ENCODE assay signal across 15 cellular contexts in genomic region chr1:4650981-4651380, GRCh38. TPM values are rescaled to one million over a fixed set of nuclear protein-coding genes. Genes with fewer than 3 reads are reported as not detected.
DNase-seq lines count a peak whose midpoint lies in the region; ATAC-seq and TF ChIP-seq lines count a peak whose summit lies in the region.
"Had no signal": no experiment of that assay in that cellular context is flagged by ENCODE, and none has a peak within 500 bp of the region (broad histone marks: within the 10 kb centered on the region; RNA-seq: fewer than 3 reads in every experiment).

No MANE protein-coding gene starts in this region.

- H3K4me3 ChIP-seq in OCI-LY3 (ENCODE audit: low read length) (peak overlapping the region; percentile 5), iPS-20b (ENCODE audit: low read length) (peak overlapping the region; percentile 18), upper lobe of right lung (no peak overlapping the region)
- H3K4me3 ChIP-seq: GM12878, MG63, SJCRH30 had no signal

- H3K27me3 ChIP-seq in OCI-LY3 (ENCODE audit: low read depth, low read length) = no peaks in the 10 kb centered on the region
- H3K27me3 ChIP-seq in iPS-20b (ENCODE audit: insufficient read depth, low read length) = peaks cover 57% of the 10 kb centered on the region
- H3K27me3 ChIP-seq in upper lobe of right lung = peaks cover 39% of the 10 kb centered on the region
- H3K27me3 ChIP-seq: SJCRH30 had no signal

- peak overlapping the region; percentile 2 for H2AFZ ChIP-seq in OCI-LY3 (ENCODE audit: low read depth, low read length)

- H3K4me1 ChIP-seq in OCI-LY3 (ENCODE audit: low read length) = peaks cover 31% of the 10 kb centered on the region
- H3K4me1 ChIP-seq in iPS-20b (ENCODE audit: insufficient read depth, low read length) = peaks cover 17% of the 10 kb centered on the region
- no peaks in the 10 kb centered on the region for H3K4me1 ChIP-seq in upper lobe of right lung
- H3K4me1 ChIP-seq: SJCRH30 had no signal

- no peaks in the 10 kb centered on the region for H3K79me2 ChIP-seq in OCI-LY3 (ENCODE audit: low read length)

- peak overlapping the region; percentile 55 for H3K4me2 ChIP-seq in OCI-LY3 (ENCODE audit: low read length)

- intact Hi-C loops in upper lobe of right lung (cut with DNase I) = no loop called here

- H4K20me1 ChIP-seq in OCI-LY3 (ENCODE audit: insufficient read depth, low read length) = no peaks in the 10 kb centered on the region

- H3K9me3 ChIP-seq in OCI-LY3 (ENCODE audit: insufficient read depth, low read length) (no peaks in the 10 kb centered on the region), iPS-20b (ENCODE audit: insufficient read depth, low read depth, low read length) (no peaks in the 10 kb centered on the region), upper lobe of right lung (no peaks in the 10 kb centered on the region)
- H3K9me3 ChIP-seq: MG63, SJCRH30 had no signal

- peak; percentile 54 for DNase-seq in ELF-1 (ENCODE audit: low read depth, low spot score)
- DNase-seq in upper lobe of right lung = peak; percentile 10
- no peak for DNase-seq in glomerular visceral epithelial cell (ENCODE audit: extremely low spot score)
- DNase-seq in activated CD8-positive, alpha-beta memory T cell treated with anti-CD3 and anti-CD28 coated beads for 24 hours = no peak
- DNase-seq in putamen (ENCODE audit: low spot score) = no peak
- DNase-seq: CD4-positive, alpha-beta memory T cell; Karpas-422; NCI-H1092; NCI-H2081 treated with DMSO at 0.1 percent for 48 hours; NCI-H524 treated with DMSO at 0.1 percent for 48 hours; SJCRH30 had no signal

- H3K9ac ChIP-seq in OCI-LY3 (ENCODE audit: low read length) (peak overlapping the region; percentile 28; the same call in 1 of the 2 replicates), iPS-20b (ENCODE audit: low read depth, low read length) (no peak overlapping the region)

- peak overlapping the region; percentile 11; the same call in 1 of the 2 replicates for H3K27ac ChIP-seq in OCI-LY3 (ENCODE audit: low read length)
- H3K27ac ChIP-seq in iPS-20b (ENCODE audit: low read length) = no peak overlapping the region
- no peak overlapping the region for H3K27ac ChIP-seq in upper lobe of right lung
- H3K27ac ChIP-seq: SJCRH30 had no signal

- ATAC-seq in upper lobe of right lung = no peak
- ATAC-seq: GM12878 had no signal

- TF ChIP-seq CTCF in OCI-LY3 (IDR thresholded peaks at IDR 0.05; ENCODE audit: low read depth, low read length) = no peak
- no peak for TF ChIP-seq CTCF in upper lobe of right lung (IDR thresholded peaks at IDR 0.05)

- no peaks in the 10 kb centered on the region for H3K36me3 ChIP-seq in OCI-LY3 (replicated peaks; ENCODE audit: low read depth, low read length)
- H3K36me3 ChIP-seq in iPS-20b (ENCODE audit: insufficient read depth, low read depth, low read length) = no peaks in the 10 kb centered on the region
- no peaks in the 10 kb centered on the region for H3K36me3 ChIP-seq in upper lobe of right lung
- H3K36me3 ChIP-seq: MG63, SJCRH30 had no signal

RNA-seq across cellular contexts. Expression of gene AJAP1, which starts 3.4 kb away (rescaled TPM):
- 0.52 TPM for total RNA-seq in upper lobe of right lung
- total RNA-seq: GM12878, SJCRH30 had no signal

Comparison
In these comparisons a context has a peak if more than half of its experiments do, and no peak if none do; other contexts are left out.
1. DNase-seq: peak in ELF-1 (single experiment) and upper lobe of right lung (single experiment); none in glomerular visceral epithelial cell (single experiment), activated CD8-positive, alpha-beta memory T cell treated with anti-CD3 and anti-CD28 coated beads for 24 hours (single experiment) and putamen (single experiment).